Comparison of ENCODE assay signal across 15 cellular contexts in the genomic region with DNA sequence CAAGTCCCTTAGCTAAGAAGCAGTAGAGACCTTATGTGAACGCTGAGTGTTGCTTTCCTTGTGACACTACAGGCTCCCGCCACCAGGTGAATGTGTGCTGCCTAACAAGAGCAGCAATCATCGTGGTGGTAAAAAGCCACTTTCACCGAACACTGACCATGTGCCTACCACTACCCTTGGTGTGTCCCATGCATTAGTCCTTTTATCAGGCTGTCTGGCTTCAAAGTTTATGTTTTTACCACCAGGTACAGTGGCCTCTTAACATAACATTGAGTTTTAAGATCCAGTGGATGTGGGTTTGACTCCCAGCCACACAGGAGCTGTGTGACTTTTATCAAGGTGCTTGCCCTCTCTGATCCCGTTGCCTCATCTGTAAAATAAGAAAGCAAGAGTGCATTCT. TPM values are rescaled to one million over a fixed set of nuclear protein-coding genes. Genes with fewer than 3 reads are reported as not detected.
DNase-seq lines count a peak whose midpoint lies in the region; ATAC-seq and TF ChIP-seq lines count a peak whose summit lies in the region.
"Had no signal": no experiment of that assay in that cellular context is flagged by ENCODE, and none has a peak within 500 bp of the region (broad histone marks: within the 10 kb centered on the region; RNA-seq: fewer than 3 reads in every experiment).

No MANE protein-coding gene starts in this region.

- H3K9me3 ChIP-seq in AG04450 (ENCODE audit: control insufficient read depth, insufficient read depth, low read length) = no peaks in the 10 kb centered on the region
- H3K9me3 ChIP-seq in HCT116 (ENCODE audit: control insufficient read depth in 1 of 2, insufficient read depth in 1 of 2, low read depth in 1 of 2, low read length in 2 of 2) = no peaks in the 10 kb centered on the region
- no peaks in the 10 kb centered on the region for H3K9me3 ChIP-seq in effector memory CD4-positive, alpha-beta T cell (ENCODE audit: control insufficient read depth, low read length)
- H3K9me3 ChIP-seq: BLaER1 treated with 17β-estradiol and CSF1 and Interleukin-3, amounts not matched to agents 10 nM and 100 nM; mucosa of descending colon had no signal

- H3K4me1 ChIP-seq in HCT116 (ENCODE audit: control insufficient read depth in 1 of 2, insufficient read depth in 2 of 2, low read length in 2 of 2) (no peaks in the 10 kb centered on the region), mesendoderm (ENCODE audit: control insufficient read depth, low read depth, low read length) (no peaks in the 10 kb centered on the region)
- no peaks in the 10 kb centered on the region for H3K4me1 ChIP-seq in effector memory CD4-positive, alpha-beta T cell (ENCODE audit: control insufficient read depth, insufficient read depth, low read length, poor library complexity, severe bottlenecking)

- ATAC-seq in HCT116 = peak; percentile 74
- ATAC-seq in HG02588 (IDR thresholded peaks at IDR 0.05; ENCODE audit: unreplicated experiment) = no peak
- ATAC-seq: mucosa of descending colon; stimulated activated memory B cell treated with anti-CD40 and anti-IgM and Interleukin-4, amounts not matched to agents 10 μg/mL and 1 μg/mL and 100 μg/mL, for 72 hours had no signal

- POLR2A ChIA-PET in AG04450 (lab: Yijun Ruan, JAX) = no interaction called here
- POLR2A ChIA-PET in HCT116 (lab: Charles Lee) = no interaction called here

- CTCF ChIA-PET in AG04450 (lab: Charles Lee) (interaction anchor here (1.1 kb wide), 1 partner anchor 12 kb away, joined by 3 read pairs; no protein-coding TSS in a partner anchor), HCT116 (lab: Charles Lee) (no interaction called here)

- H3K79me2 ChIP-seq in HCT116 (ENCODE audit: insufficient read depth, low read length) (no peaks in the 10 kb centered on the region), mesendoderm (ENCODE audit: control insufficient read depth, insufficient read depth, low read length) (no peaks in the 10 kb centered on the region)

- H3K4me2 ChIP-seq in HCT116 (ENCODE audit: low read length) (no peak overlapping the region), mesendoderm (ENCODE audit: low read length) (no peak overlapping the region)

- no peak overlapping the region for H4K8ac ChIP-seq in mesendoderm (ENCODE audit: low read depth, low read length)

- no peak overlapping the region for H3K23ac ChIP-seq in mesendoderm (ENCODE audit: low read length)

- no peak overlapping the region for H2BK5ac ChIP-seq in mesendoderm (ENCODE audit: low read length)

- no peak overlapping the region for H3K4ac ChIP-seq in mesendoderm (ENCODE audit: low read depth, low read length)

- peaks cover 66% of the 10 kb centered on the region for H3K27me3 ChIP-seq in AG04450 (ENCODE audit: control insufficient read depth, insufficient read depth, low read length)
- H3K27me3 ChIP-seq in HCT116 (ENCODE audit: insufficient read depth, low read length) = peaks cover 19% of the 10 kb centered on the region; the same call in 1 of the 2 replicates
- no peaks in the 10 kb centered on the region for H3K27me3 ChIP-seq in mesendoderm (ENCODE audit: insufficient read depth, low read length, poor library complexity)
- H3K27me3 ChIP-seq in effector memory CD4-positive, alpha-beta T cell (replicated peaks; ENCODE audit: control insufficient read depth, insufficient read depth, low read length, poor library complexity, severe bottlenecking) = no peaks in the 10 kb centered on the region
- H3K27me3 ChIP-seq: BLaER1 treated with 17β-estradiol and CSF1 and Interleukin-3, amounts not matched to agents 10 nM and 100 nM had no signal

- no peak overlapping the region for H2BK15ac ChIP-seq in mesendoderm (replicated peaks; ENCODE audit: low read depth)

- H4K20me1 ChIP-seq in HCT116 (ENCODE audit: insufficient read depth) = no peaks in the 10 kb centered on the region

- BruUV-seq in HCT116 (replicated peaks; lab: Mats Ljungman, UMichigan) = no TSS peak

- no peaks in the 10 kb centered on the region for H3K79me1 ChIP-seq in mesendoderm (ENCODE audit: low read length)

- no peak overlapping the region for H3K56ac ChIP-seq in mesendoderm (ENCODE audit: low read length)

- H3K18ac ChIP-seq in mesendoderm (ENCODE audit: low read length) = no peak overlapping the region

- no peak for DNase-seq in AG04450 (ENCODE audit: low read depth, low spot score)
- no peak for DNase-seq in HCT116 (ENCODE audit: low read depth, low spot score)
- peak; percentile 12 for DNase-seq in choroid plexus epithelial cell (ENCODE audit: low read depth)
- peak; percentile 62 for DNase-seq in mesendoderm
- no peak for DNase-seq in lower leg skin (ENCODE audit: low spot score in 2 of 2)
- no peak for DNase-seq in GOT3 (lab: John Stamatoyannopoulos, UW)
- no peak for DNase-seq in effector memory CD4-positive, alpha-beta T cell
- DNase-seq: KBM-7; mucosa of descending colon; SIG-M5; stimulated activated CD4-positive, alpha-beta T cell treated with anti-CD3 and anti-CD28 coated beads, Interleukin-4, amount 100 ng/mL, for 1 hour had no signal

- H3K36me3 ChIP-seq in HCT116 (ENCODE audit: control insufficient read depth in 1 of 2, insufficient read depth in 2 of 2, low read length in 2 of 2) (no peaks in the 10 kb centered on the region), mesendoderm (ENCODE audit: control insufficient read depth, insufficient read depth, low read length) (no peaks in the 10 kb centered on the region)
- no peaks in the 10 kb centered on the region for H3K36me3 ChIP-seq in effector memory CD4-positive, alpha-beta T cell (ENCODE audit: control insufficient read depth, insufficient read depth, low read length)

- H3K4me3 ChIP-seq in AG04450 (ENCODE audit: low read depth, low read length) (no peak overlapping the region), HCT116 (replicated peaks in 1 of 2; ENCODE audit: low read depth in 1 of 2, low read length in 2 of 2) (no peak overlapping the region), choroid plexus epithelial cell (ENCODE audit: low read depth, low read length) (no peak overlapping the region), mesendoderm (ENCODE audit: low read length) (no peak overlapping the region), lower leg skin (ENCODE audit: low read depth, poor library complexity, severe bottlenecking) (no peak overlapping the region)
- no peak overlapping the region for H3K4me3 ChIP-seq in effector memory CD4-positive, alpha-beta T cell (ENCODE audit: insufficient read depth, low read depth, low read length, poor library complexity, severe bottlenecking)
- H3K4me3 ChIP-seq: mucosa of descending colon had no signal

- H3K9me2 ChIP-seq in HCT116 (ENCODE audit: insufficient read depth) = no peaks in the 10 kb centered on the region

- TF ChIP-seq RAD21 in HCT116 (IDR thresholded peaks at IDR 0.05; ENCODE audit: low read depth) = no peak

- no peak overlapping the region for H2AFZ ChIP-seq in HCT116 (ENCODE audit: low read depth, low read length, poor library complexity, severe bottlenecking)

- intact Hi-C loops in HCT116 (cut with micrococcal nuclease) = no loop called here
- intact Hi-C loops in lower leg skin (cut with DNase I; ENCODE audit: low total_unique reads) = no loop called here

- no peak overlapping the region for H4K5ac ChIP-seq in mesendoderm (ENCODE audit: low read length)

- no peak overlapping the region for H3K27ac ChIP-seq in AG04450 (ENCODE audit: low read depth, low read length)
- no peak overlapping the region for H3K27ac ChIP-seq in HCT116 (ENCODE audit: low read depth, low read length)
- no peak overlapping the region for H3K27ac ChIP-seq in mesendoderm (ENCODE audit: low read depth, low read length)
- H3K27ac ChIP-seq in effector memory CD4-positive, alpha-beta T cell (ENCODE audit: insufficient read depth, low read length, poor library complexity, severe bottlenecking) = no peak overlapping the region

- H2AK5ac ChIP-seq in mesendoderm (ENCODE audit: low read length) = no peak overlapping the region

- TF ChIP-seq POLR2A in HCT116 (IDR thresholded peaks at IDR 0.05; ENCODE audit: borderline replicate concordance, extremely low read depth, insufficient read depth, insufficient read length) (no peak), lower leg skin (IDR thresholded peaks at IDR 0.05) (no peak)

- RAD21 ChIA-PET in HCT116 (lab: Charles Lee; ENCODE audit: low non-redundant PET in 1 of 2, low total read pairs in 2 of 2, uncharacterized antibody in 2 of 2, unreplicated experiment in 2 of 2) = interaction anchor here in 1 of 2 experiments (0.8 kb wide), 1 partner anchor 13 kb away, joined by 3 read pairs; no protein-coding TSS in a partner anchor

- TF ChIP-seq CTCF in AG04450 (IDR thresholded peaks at IDR 0.05; ENCODE audit: low read depth, low read length) = 0 out of 2 replicates have a peak, but pooled peaks have one; percentile 12
- TF ChIP-seq CTCF in HCT116 (IDR thresholded peaks at IDR 0.05 in 2 of 3, conservative IDR thresholded peaks at IDR 0.05 in 1 of 3; ENCODE audit: borderline replicate concordance in 1 of 3, insufficient read depth in 1 of 3, low read depth in 2 of 3, low read length in 2 of 3) = peak in 2 of 3 experiments; percentile 24 to 47; a peak in 3 of 6 replicates
- peak; percentile 22 for TF ChIP-seq CTCF in choroid plexus epithelial cell (conservative IDR thresholded peaks at IDR 0.05; ENCODE audit: low read depth, low read length)
- no peak for TF ChIP-seq CTCF in lower leg skin (IDR thresholded peaks at IDR 0.05)

- H2BK120ac ChIP-seq in mesendoderm (ENCODE audit: low read depth, low read length) = no peak overlapping the region

- H3K9ac ChIP-seq in HCT116 (ENCODE audit: low read length) = no peak overlapping the region
- no peak overlapping the region for H3K9ac ChIP-seq in mesendoderm (ENCODE audit: low read length)

- no CpG with 5 or more reads among the region's 5 CpGs for WGBS in mesendoderm (ENCODE audit: extremely low coverage, insufficient coverage, low lambda C conversion rate)
- WGBS in lower leg skin, 2 donors = 62 to 64% methylated on average over 5 of the region's 5 CpGs

RNA-seq across cellular contexts. Expression of gene C1QB, which starts 1.7 kb away (rescaled TPM):
- polyA plus RNA-seq in AG04450 (2011; rRNA removed) = not detected in 2 replicates
- not detected in 2 replicates for polyA minus RNA-seq in AG04450 (2011; rRNA and poly(A)+ RNA removed)
- total RNA-seq in HCT116 (2021; ENCODE audit: unreplicated experiment) (0.32 TPM), lower leg skin (10 to 100 TPM; 29.8 to 97.0 (median 47.3) TPM)
- polyA plus RNA-seq in HCT116 (2012) = not detected in 2 replicates
- polyA plus RNA-seq in mesendoderm (2013, experiment 1 of 2) = not detected
- polyA plus RNA-seq in mesendoderm (2013, experiment 2 of 2) = not detected
- total RNA-seq: pulmonary artery endothelial cell had no signal

RNA-seq across cellular contexts. Expression of gene C1QC, which starts 11.3 kb away (rescaled TPM):
- polyA plus RNA-seq in AG04450 (2011; rRNA removed) = not detected in 2 replicates
- polyA minus RNA-seq in AG04450 (2011; rRNA and poly(A)+ RNA removed) = not detected in 2 replicates
- total RNA-seq in HCT116 (2021; ENCODE audit: unreplicated experiment) = 0.59 TPM
- not detected in 2 replicates for polyA plus RNA-seq in HCT116 (2012)
- not detected for polyA plus RNA-seq in mesendoderm (2013, experiment 1 of 2)
- not detected for polyA plus RNA-seq in mesendoderm (2013, experiment 2 of 2)
- 10 to 100 TPM; 12.9 to 63.0 (median 32.7) TPM for total RNA-seq in lower leg skin
- total RNA-seq: pulmonary artery endothelial cell had no signal

RNA-seq across cellular contexts. Expression of gene C1QA, which starts 18.3 kb away (rescaled TPM):
- not detected in 2 replicates for polyA plus RNA-seq in AG04450 (2011; rRNA removed)
- not detected in 2 replicates for polyA minus RNA-seq in AG04450 (2011; rRNA and poly(A)+ RNA removed)
- total RNA-seq in HCT116 (2021; ENCODE audit: unreplicated experiment) = 0.91 TPM
- polyA plus RNA-seq in HCT116 (2012) = not detected in 2 replicates
- not detected for polyA plus RNA-seq in mesendoderm (2013, experiment 1 of 2)
- polyA plus RNA-seq in mesendoderm (2013, experiment 2 of 2) = not detected
- total RNA-seq in lower leg skin = 10 to 100 TPM; 11.7 to 49.4 (median 28.1) TPM
- total RNA-seq: pulmonary artery endothelial cell had no signal

RNA-seq across cellular contexts. Expression of gene EPHB2, which starts 55.9 kb away (rescaled TPM):
- polyA plus RNA-seq in AG04450 (2011; rRNA removed) = 30.9 and 41.7 TPM in 2 replicates
- 90.5 and 127 TPM in 2 replicates for polyA minus RNA-seq in AG04450 (2011; rRNA and poly(A)+ RNA removed)
- total RNA-seq in HCT116 (2021; ENCODE audit: unreplicated experiment) (19.5 TPM), lower leg skin (1 to 10 TPM in 2 of 4 donors, under 1 TPM in 2; 0.57 to 3.1 (median 1.7) TPM)
- polyA plus RNA-seq in HCT116 (2012) = 19.4 and 22.0 TPM in 2 replicates
- polyA plus RNA-seq in mesendoderm (2013, experiment 1 of 2) = 5.6 TPM
- polyA plus RNA-seq in mesendoderm (2013, experiment 2 of 2) = 6.2 TPM

Comparison
In these comparisons a context has a peak if more than half of its experiments do, and no peak if none do; other contexts are left out.
1. DNase-seq: peak in choroid plexus epithelial cell (single experiment) and mesendoderm (single experiment); none in AG04450 (single experiment), HCT116 (single experiment), lower leg skin (0 of 2), GOT3 (single experiment) and effector memory CD4-positive, alpha-beta T cell (0 of 3).
2. CTCF ChIP-seq: peak in AG04450 (single experiment), HCT116 (2 of 3) and choroid plexus epithelial cell (single experiment); none in lower leg skin (0 of 3).
3. RNA of gene C1QB, which starts 1.7 kb away (total RNA-seq): 29.8 to 97.0 TPM in lower leg skin; 0.32 TPM in HCT116 (single experiment); every median in the first group is over 10 times any median in the second.